ENCODE assay signal across 25 cellular contexts in genomic region chr1:240589585-240590110, GRCh38. TPM values are rescaled to one million over a fixed set of nuclear protein-coding genes. Genes with fewer than 3 reads are reported as not detected.
"Had no signal": no experiment of that assay in that cellular context is flagged by ENCODE, and none has a peak within 500 bp of the region (broad histone marks: within the 10 kb centered on the region; RNA-seq: fewer than 3 reads in every experiment).

No MANE protein-coding gene starts in this region.

- H3K4me3 ChIP-seq: heart left ventricle, left lung, lung, right atrium auricular region, skin epidermis, stomach, testis, thyroid gland, transverse colon, upper lobe of left lung, vagina had no signal

- H3K27ac ChIP-seq: heart left ventricle, left lung, parathyroid adenoma, right atrium auricular region, skin epidermis, stomach, testis, thyroid gland, transverse colon, upper lobe of left lung, vagina had no signal

- H3K9ac ChIP-seq: parathyroid adenoma had no signal

- DNase-seq: heart left ventricle; islet precursor cell; left lung; mesendoderm; naive thymus-derived CD8-positive, alpha-beta T cell; nucleus accumbens; stimulated activated CD4-positive, alpha-beta T cell treated with anti-CD3 and anti-CD28 coated beads, Interleukin-12 subunit alpha, Interleukin-12 subunit beta, amount 100 ng/mL, for 4 hours; stimulated activated CD4-positive, alpha-beta T cell treated with anti-CD3 and anti-CD28 coated beads, Interleukin-15, amount 100 ng/mL, for 24 hours; stimulated activated CD4-positive, alpha-beta T cell treated with anti-CD3 and anti-CD28 coated beads, Interleukin-2, amount 100 ng/mL, for 24 hours; stimulated activated CD4-positive, alpha-beta T cell treated with anti-CD3 and anti-CD28 coated beads, Interleukin-4, amount 100 ng/mL, for 1 hour; stimulated activated naive B cell treated with anti-CD40 and anti-IgM and Interleukin-4, amounts not matched to agents 10 μg/mL and 1 μg/mL and 100 μg/mL, for 72 hours; stimulated activated naive CD8-positive, alpha-beta T cell treated with anti-CD3 and anti-CD28 coated beads, Interleukin-15, Interleukin-2, amounts not matched to agents 100 U/mL and 50 U/mL, for 24 hours; stomach; testis; thyroid gland; transverse colon; upper lobe of left lung had no signal

- H3K9me3 ChIP-seq: heart left ventricle, left lung, right atrium auricular region, stomach, testis, thyroid gland, transverse colon, upper lobe of left lung, vagina had no signal

- ATAC-seq: heart left ventricle; left lung; naive thymus-derived CD8-positive, alpha-beta T cell; sciatic nerve; stimulated activated naive B cell treated with anti-CD40 and anti-IgM and Interleukin-4, amounts not matched to agents 10 μg/mL and 1 μg/mL and 100 μg/mL, for 72 hours; stimulated activated naive CD8-positive, alpha-beta T cell treated with anti-CD3 and anti-CD28 coated beads, Interleukin-15, Interleukin-2, amounts not matched to agents 100 U/mL and 50 U/mL, for 24 hours had no signal

- H3K4me1 ChIP-seq: heart left ventricle, left lung, right atrium auricular region, stomach, testis, thyroid gland, transverse colon, upper lobe of left lung, vagina had no signal

- H3K27me3 ChIP-seq: heart left ventricle, left lung, right atrium auricular region, stomach, testis, thyroid gland, transverse colon, upper lobe of left lung, vagina had no signal

- H3K36me3 ChIP-seq: heart left ventricle, left lung, right atrium auricular region, stomach, thyroid gland, transverse colon, upper lobe of left lung, vagina had no signal

RNA-seq across cellular contexts. Expression of gene GREM2, which starts 22.3 kb away (rescaled TPM):
- total RNA-seq: naive thymus-derived CD8-positive, alpha-beta T cell; pulmonary artery endothelial cell; renal cortical epithelial cell; right atrium auricular region had no signal
